7 cellular contexts compared by ENCODE assay signal in genomic region chr20:3209946-3210317, GRCh38. TPM values are rescaled to one million over a fixed set of nuclear protein-coding genes. Genes with fewer than 3 reads are reported as not detected.
DNase-seq lines count a peak whose midpoint lies in the region; ATAC-seq and TF ChIP-seq lines count a peak whose summit lies in the region.

No MANE protein-coding gene starts in this region.

- H3K9me3 Mint-ChIP-seq in natural killer cell = no peaks in the 10 kb centered on the region

- peak overlapping the region; percentile 83 to 92 for H3K27ac Mint-ChIP-seq in natural killer cell

- H3K4me3 Mint-ChIP-seq in natural killer cell = peak overlapping the region; percentile 86

- no peak for TF ChIP-seq CTCF in RWPE1 (conservative IDR thresholded peaks at IDR 0.05; ENCODE audit: low read depth)
- TF ChIP-seq CTCF in epithelial cell of proximal tubule (conservative IDR thresholded peaks at IDR 0.05; ENCODE audit: low read depth, low read length) = no peak
- no peak for TF ChIP-seq CTCF in natural killer cell (IDR thresholded peaks at IDR 0.05)

- no peaks in the 10 kb centered on the region for H3K27me3 Mint-ChIP-seq in natural killer cell (ENCODE audit: low read depth in 2 of 2)

- H2AFZ ChIP-seq in GM23248 = peak overlapping the region; percentile 96

- no peaks in the 10 kb centered on the region for H3K9me3 ChIP-seq in GM23248 (ENCODE audit: low read depth)

- 0 to 1% methylated on average over 10 of the region's 10 CpGs for WGBS in GM23248 (ENCODE audit: low coverage in 1 of 2, low lambda C conversion rate in 2 of 2, missing lambda C conversion rate in 2 of 2), 2 experiments

- intact Hi-C loops in natural killer cell (cut with micrococcal nuclease) = loop anchor here (2.0 kb wide), 1 partner anchor 51 kb away; the partner anchor contains the start of genes FASTKD5 and UBOX5

- peak overlapping the region; percentile 84 for H3K9ac ChIP-seq in GM23248

- H3K4me3 ChIP-seq in GM23248 = peak overlapping the region; percentile 97
- peak overlapping the region; percentile 86 for H3K4me3 ChIP-seq in epithelial cell of proximal tubule (ENCODE audit: low read depth, low read length)

- H3K27me3 ChIP-seq in GM23248 (replicated peaks; ENCODE audit: insufficient read depth) = no peaks in the 10 kb centered on the region

- peak; percentile 69 for DNase-seq in GM23248
- DNase-seq in RWPE1 (ENCODE audit: low spot score) = no peak
- no peak for DNase-seq in epithelial cell of proximal tubule (ENCODE audit: low read depth)
- no peak for DNase-seq in natural killer cell
- DNase-seq in SKM-1 (lab: John Stamatoyannopoulos, UW; ENCODE audit: unreplicated experiment) = no peak
- DNase-seq in NOMO-1 treated with DMSO at 0.1 percent for 48 hours (lab: John Stamatoyannopoulos, UW; ENCODE audit: unreplicated experiment) = no peak
- no peak for DNase-seq in NOMO-1 treated with dmso at 0.1 percent for 144 hours (lab: John Stamatoyannopoulos, UW; ENCODE audit: unreplicated experiment)

- H3K27ac ChIP-seq in GM23248 (peak overlapping the region; percentile 60), RWPE1 (peak overlapping the region; percentile 87)

- in situ Hi-C loops in GM23248 (cut with MboI) = no loop called here

- H3K79me2 ChIP-seq in GM23248 (ENCODE audit: insufficient read depth) = peaks cover 69% of the 10 kb centered on the region

- peaks cover 12% of the 10 kb centered on the region for H3K4me1 ChIP-seq in GM23248 (ENCODE audit: insufficient read depth)

- POLR2A ChIA-PET in RWPE1 (lab: Yijun Ruan, JAX; ENCODE audit: low non-redundant PET) = no interaction called here

- CTCF ChIA-PET in RWPE1 (lab: Yijun Ruan, JAX) = interaction anchor here (0.6 to 2.0 kb wide), 3 partner anchors 31 to 1749 kb away, joined by 3 to 5 read pairs (median 4); no protein-coding TSS in a partner anchor

- H3K4me1 Mint-ChIP-seq in natural killer cell = peaks cover 17 to 38% of the 10 kb centered on the region in 2 donors

- no peaks in the 10 kb centered on the region for H3K36me3 ChIP-seq in GM23248 (ENCODE audit: low read depth)

- H3K36me3 Mint-ChIP-seq in natural killer cell = no peaks in the 10 kb centered on the region

- no peaks in the 10 kb centered on the region for H3K9me2 ChIP-seq in GM23248 (ENCODE audit: insufficient read depth)

- 0 out of 2 replicates have a peak, but pooled peaks cover 5% of the 10 kb centered on the region for H3F3A ChIP-seq in GM23248 (ENCODE audit: insufficient read depth)

- no peaks in the 10 kb centered on the region for H4K20me1 ChIP-seq in GM23248 (ENCODE audit: insufficient read depth)

- H3K4me2 ChIP-seq in GM23248 (ENCODE audit: unreplicated experiment) = peak overlapping the region; percentile 97

- peak; percentile 23 to 43 (median 26) for ATAC-seq in natural killer cell

RNA-seq across cellular contexts. Expression of gene ITPA, which starts 0.6 kb away (rescaled TPM):
- total RNA-seq in GM23248 (2014; rRNA removed; shearing (Covaris generic)) = 43.6 and 47.2 TPM in 2 replicates
- 63.8 and 72.4 TPM in 2 replicates for polyA plus RNA-seq in GM23248 (2016; fragmentation: Nextera tagmentation; extraction: Ambion mirVana)
- total RNA-seq in epithelial cell of proximal tubule (68.3 and 106 TPM in 2 replicates), natural killer cell (10 to 100 TPM; 49.6 to 53.2 (median 50.2) TPM)

RNA-seq across cellular contexts. Expression of gene DDRGK1, which starts 5.5 kb away (rescaled TPM):
- total RNA-seq in GM23248 (2014; rRNA removed; shearing (Covaris generic)) = 50.8 and 63.0 TPM in 2 replicates
- polyA plus RNA-seq in GM23248 (2016; fragmentation: Nextera tagmentation; extraction: Ambion mirVana) = 55.9 and 56.7 TPM in 2 replicates
- total RNA-seq in epithelial cell of proximal tubule = 63.5 and 80.7 TPM in 2 replicates
- 10 to 100 TPM; 47.8 to 52.6 (median 52.4) TPM for total RNA-seq in natural killer cell

RNA-seq across cellular contexts. Expression of gene SLC4A11, which starts 29.1 kb away (rescaled TPM):
- total RNA-seq in GM23248 (2014; rRNA removed; shearing (Covaris generic)) = 0.63 and 0.65 TPM in 2 replicates
- 1.1 and 1.2 TPM in 2 replicates for polyA plus RNA-seq in GM23248 (2016; fragmentation: Nextera tagmentation; extraction: Ambion mirVana)
- total RNA-seq in epithelial cell of proximal tubule = 3.6 and 5.1 TPM in 2 replicates
- total RNA-seq in natural killer cell = under 1 TPM; 0.31 to 0.68 (median 0.32) TPM

RNA-seq across cellular contexts. Expression of gene LZTS3, which starts 36.6 kb away (rescaled TPM):
- total RNA-seq in GM23248 (2014; rRNA removed; shearing (Covaris generic)) = 9.0 and 12.1 TPM in 2 replicates
- 3.3 and 3.9 TPM in 2 replicates for polyA plus RNA-seq in GM23248 (2016; fragmentation: Nextera tagmentation; extraction: Ambion mirVana)
- total RNA-seq in epithelial cell of proximal tubule (3.1 and 15.8 TPM in 2 replicates), natural killer cell (1 to 10 TPM; 3.1 to 4.6 (median 3.3) TPM)

RNA-seq across cellular contexts. Expression of gene FASTKD5, which starts 50.3 kb away (rescaled TPM):
- total RNA-seq in GM23248 (2014; rRNA removed; shearing (Covaris generic)) = 12.5 and 15.7 TPM in 2 replicates
- polyA plus RNA-seq in GM23248 (2016; fragmentation: Nextera tagmentation; extraction: Ambion mirVana) = 11.2 and 11.3 TPM in 2 replicates
- 15.3 and 21.8 TPM in 2 replicates for total RNA-seq in epithelial cell of proximal tubule
- 10 to 100 TPM; 35.3 to 40.4 (median 37.1) TPM for total RNA-seq in natural killer cell
